8 cellular contexts compared by ENCODE assay signal in the genomic region with DNA sequence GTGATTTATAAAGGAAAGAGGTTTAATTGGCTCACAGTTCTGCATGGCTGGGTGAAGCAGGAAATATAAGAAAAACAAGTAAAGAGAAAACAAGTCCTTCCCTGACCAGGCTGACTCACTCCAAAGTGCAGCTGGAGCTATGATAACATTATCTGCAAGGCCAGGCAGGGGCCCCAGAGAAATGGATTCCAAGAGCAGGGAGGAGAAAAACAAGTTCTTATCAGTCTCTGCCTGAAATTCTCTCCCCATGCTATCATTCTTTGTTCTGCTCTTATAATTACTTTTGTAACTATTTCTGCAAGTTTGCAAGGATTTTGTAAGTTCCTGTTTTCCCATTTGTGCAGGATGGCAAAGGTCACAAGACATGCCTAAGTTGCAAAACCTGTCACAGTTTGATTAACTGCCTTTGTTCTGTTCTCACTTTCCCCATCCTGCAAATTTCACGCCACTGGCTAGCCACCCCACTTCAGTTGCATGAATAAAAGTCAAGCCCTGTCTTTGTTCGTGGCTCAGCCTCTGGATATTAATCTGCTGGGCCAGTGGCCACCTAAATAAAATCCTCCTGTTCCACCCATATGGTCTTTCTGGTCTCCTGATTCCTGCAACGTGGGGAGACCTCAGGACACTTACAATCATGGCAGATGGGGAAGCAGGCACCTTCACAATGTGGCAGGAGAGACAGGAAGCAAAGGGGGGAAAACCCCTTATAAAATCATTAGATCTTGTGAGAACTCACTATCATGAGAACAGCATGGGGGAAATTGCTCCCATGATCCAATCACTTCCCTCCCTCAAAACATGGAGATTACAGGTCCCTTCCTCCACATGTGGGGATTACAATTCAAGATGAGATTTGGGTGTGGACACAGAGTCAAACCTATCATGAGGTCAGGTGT.
DNase-seq lines count a peak whose midpoint lies in the region; ATAC-seq lines count a peak whose summit lies in the region.

No MANE protein-coding gene starts in this region.

- H3K36me3 ChIP-seq in muscle layer of duodenum (ENCODE audit: control insufficient read depth in 1 of 2, insufficient read depth in 2 of 2, low read length in 2 of 2): peaks cover 0 to 6% of the 10 kb centered on the region in 2 donors

- H3K9me3 ChIP-seq in muscle layer of duodenum (ENCODE audit: control insufficient read depth in 1 of 2, low read length in 2 of 2): no peaks in the 10 kb centered on the region

- DNase-seq in AML-193 (lab: John Stamatoyannopoulos, UW) (peak; percentile 95 to 97), NOMO-1 treated with dmso at 0.1 percent for 144 hours (lab: John Stamatoyannopoulos, UW; ENCODE audit: unreplicated experiment) (peak; percentile 88), epithelial cell of prostate (ENCODE audit: low read depth, low spot score) (no peak), NCI-H1417 (lab: John Stamatoyannopoulos, UW) (no peak), NCI-H2227 treated with DMSO at 0.1 percent for 48 hours (lab: John Stamatoyannopoulos, UW) (no peak)

- H3K4me1 ChIP-seq in muscle layer of duodenum (ENCODE audit: control insufficient read depth in 1 of 2, insufficient read depth in 2 of 2, low read length in 2 of 2): no peaks in the 10 kb centered on the region

- no peak overlapping the region for H3K4me3 ChIP-seq in muscle layer of duodenum (ENCODE audit: low read depth in 1 of 2, low read length in 2 of 2)

- H3K27ac ChIP-seq in epithelial cell of prostate (peak overlapping the region; percentile 26), muscle layer of duodenum (ENCODE audit: low read length) (peak overlapping the region; percentile 48)

- H3K27me3 ChIP-seq in muscle layer of duodenum (ENCODE audit: low read depth, low read length): no peaks in the 10 kb centered on the region

- ATAC-seq in HG03108 (IDR thresholded peaks at IDR 0.05; ENCODE audit: unreplicated experiment) (no peak), GM18867 (IDR thresholded peaks at IDR 0.05; ENCODE audit: unreplicated experiment) (no peak)

Comparison
In these comparisons a context has a peak if more than half of its experiments do, and no peak if none do; other contexts are left out.
1. DNase-seq: peak in AML-193 (2 of 2) and NOMO-1 treated with dmso at 0.1 percent for 144 hours (single experiment); none in epithelial cell of prostate (single experiment), NCI-H1417 (0 of 3) and NCI-H2227 treated with DMSO at 0.1 percent for 48 hours (single experiment).